In the genomic region with DNA sequence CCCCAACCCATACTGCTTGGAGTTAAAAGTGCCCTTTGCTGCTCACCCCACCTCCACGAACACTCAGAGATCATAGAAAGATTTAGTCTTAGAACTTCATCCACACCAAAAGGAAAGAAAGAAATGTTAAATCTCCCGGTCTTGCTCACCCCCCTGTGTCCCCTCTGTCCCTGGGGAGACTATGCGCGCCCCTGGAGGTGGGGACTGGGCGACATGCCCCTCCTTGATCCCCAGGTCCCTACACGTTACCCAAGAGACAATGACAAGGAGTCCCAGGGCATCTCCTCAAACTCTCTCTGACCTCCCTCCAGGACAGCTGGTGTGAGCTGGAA, we compare ENCODE assay signal across 8 cellular contexts. TPM values are rescaled to one million over a fixed set of nuclear protein-coding genes. Genes with fewer than 3 reads are reported as not detected.
DNase-seq lines count a peak whose midpoint lies in the region; ATAC-seq and TF ChIP-seq lines count a peak whose summit lies in the region.

No MANE protein-coding gene starts in this region.

- CTCF ChIA-PET in Caco-2 (lab: Charles Lee): no interaction called here

- H3K36me3 Mint-ChIP-seq in Caco-2 (ENCODE audit: insufficient read depth, unreplicated experiment): no peaks in the 10 kb centered on the region

- H3K27me3 Mint-ChIP-seq in Caco-2 (ENCODE audit: insufficient read depth, unreplicated experiment): no peaks in the 10 kb centered on the region

- H3K9me3 ChIP-seq in Loucy (ENCODE audit: insufficient read depth, low read depth, low read length) (no peaks in the 10 kb centered on the region), esophagus muscularis mucosa (no peaks in the 10 kb centered on the region), smooth muscle cell (replicated peaks; ENCODE audit: low read depth) (no peaks in the 10 kb centered on the region), Caco-2 (no peaks in the 10 kb centered on the region)

- peaks cover 29% of the 10 kb centered on the region for H4K20me1 ChIP-seq in Loucy (ENCODE audit: insufficient read depth, low read length, poor library complexity, severe bottlenecking)
- H4K20me1 ChIP-seq in smooth muscle cell (ENCODE audit: low read depth): no peaks in the 10 kb centered on the region

- intact Hi-C loops in esophagus muscularis mucosa (cut with DNase I): no loop called here
- intact Hi-C loops in Caco-2 (cut with micrococcal nuclease; ENCODE audit: unreplicated experiment): no loop called here

- H3K4me2 ChIP-seq in Loucy (ENCODE audit: low read depth, low read length, poor library complexity, severe bottlenecking): peak overlapping the region; percentile 77
- H3K4me2 ChIP-seq in smooth muscle cell: peak overlapping the region; percentile 84

- TF ChIP-seq EP300 in esophagus muscularis mucosa (IDR thresholded peaks at IDR 0.05): no peak

- H3K9ac ChIP-seq in Loucy (ENCODE audit: low read depth, low read length, poor library complexity, severe bottlenecking): peak overlapping the region; percentile 95
- H3K9ac ChIP-seq in smooth muscle cell (ENCODE audit: low read depth): no peak overlapping the region

- ATAC-seq in GM21381 (IDR thresholded peaks at IDR 0.05; ENCODE audit: unreplicated experiment): peak; percentile 40
- ATAC-seq in GM18873 (IDR thresholded peaks at IDR 0.05; ENCODE audit: low FRiP score, unreplicated experiment): no peak

- peak overlapping the region; percentile 54 to 68 (median 59) for H3K27ac ChIP-seq in esophagus muscularis mucosa (replicated peaks in 1 of 4)
- no peak overlapping the region for H3K27ac ChIP-seq in smooth muscle cell (ENCODE audit: low read depth)

- TF ChIP-seq POLR2A in esophagus muscularis mucosa (IDR thresholded peaks at IDR 0.05; ENCODE audit: low read depth): no peak

- H3K27me3 ChIP-seq in Loucy (ENCODE audit: insufficient read depth, low read length, poor library complexity, severe bottlenecking) (no peaks in the 10 kb centered on the region), esophagus muscularis mucosa (no peaks in the 10 kb centered on the region), smooth muscle cell (ENCODE audit: low read depth) (no peaks in the 10 kb centered on the region), Caco-2 (replicated peaks; ENCODE audit: control insufficient read depth, insufficient read depth, low read length) (no peaks in the 10 kb centered on the region)

- no peaks in the 10 kb centered on the region for H3K4me1 Mint-ChIP-seq in Caco-2 (ENCODE audit: low read depth, unreplicated experiment)

- H3K79me2 ChIP-seq in Loucy (ENCODE audit: insufficient read depth, low read length) (peaks cover 53% of the 10 kb centered on the region), smooth muscle cell (ENCODE audit: low read depth) (no peaks in the 10 kb centered on the region)

- no peaks in the 10 kb centered on the region for H3K9me2 ChIP-seq in Loucy (replicated peaks; ENCODE audit: low read depth, low read length)

- DNase-seq in esophagus muscularis mucosa (ENCODE audit: extremely low spot score): no peak
- DNase-seq in smooth muscle cell (lab: John Stamatoyannopoulos, UW; ENCODE audit: unreplicated experiment): no peak
- DNase-seq in SK-N-DZ (ENCODE audit: low spot score): no peak
- DNase-seq in NCI-H2196 treated with DMSO at 0.1 percent for 48 hours (lab: John Stamatoyannopoulos, UW; ENCODE audit: unreplicated experiment): no peak
- no peak for DNase-seq in Caco-2

- H3K4me3 Mint-ChIP-seq in Caco-2 (ENCODE audit: unreplicated experiment): no peak overlapping the region

- H3K4me3 ChIP-seq in Loucy (ENCODE audit: low read length, poor library complexity, severe bottlenecking): peak overlapping the region; percentile 83
- peak overlapping the region; percentile 51 to 55 (median 54) for H3K4me3 ChIP-seq in esophagus muscularis mucosa
- peak overlapping the region; percentile 52 for H3K4me3 ChIP-seq in smooth muscle cell
- H3K4me3 ChIP-seq in Caco-2 (ENCODE audit: low read depth, low read length): no peak overlapping the region

- no peaks in the 10 kb centered on the region for H3K9me3 Mint-ChIP-seq in Caco-2 (ENCODE audit: unreplicated experiment)

- BruUV-seq in Caco-2 (replicated peaks; lab: Mats Ljungman, UMichigan): no TSS peak

- peaks cover 33% of the 10 kb centered on the region for H3K4me1 ChIP-seq in Loucy (ENCODE audit: insufficient read depth, low read length, poor library complexity, severe bottlenecking)
- peaks cover 0 to 10% (median 0%) of the 10 kb centered on the region in 4 donors for H3K4me1 ChIP-seq in esophagus muscularis mucosa
- H3K4me1 ChIP-seq in smooth muscle cell (ENCODE audit: low read depth): no peaks in the 10 kb centered on the region
- no peaks in the 10 kb centered on the region for H3K4me1 ChIP-seq in Caco-2

- peaks cover 16% of the 10 kb centered on the region; the same call in 1 of the 2 replicates for H3K36me3 ChIP-seq in Loucy (ENCODE audit: insufficient read depth, low read length)
- no peaks in the 10 kb centered on the region for H3K36me3 ChIP-seq in esophagus muscularis mucosa
- H3K36me3 ChIP-seq in smooth muscle cell (ENCODE audit: low read depth): no peaks in the 10 kb centered on the region
- H3K36me3 ChIP-seq in Caco-2 (ENCODE audit: control insufficient read depth, insufficient read depth, low read length): no peaks in the 10 kb centered on the region

- WGBS in esophagus muscularis mucosa: 34% methylated on average over 6 of the region's 6 CpGs
- WGBS in smooth muscle cell (ENCODE audit: low lambda C conversion rate): 43% methylated on average over 6 of the region's 6 CpGs

- POLR2A ChIA-PET in Caco-2 (lab: Charles Lee): no interaction called here

- TF ChIP-seq CTCF in Loucy (conservative IDR thresholded peaks at IDR 0.05; ENCODE audit: low read length) (no peak), esophagus muscularis mucosa (IDR thresholded peaks at IDR 0.05) (no peak), smooth muscle cell (IDR thresholded peaks at IDR 0.05; ENCODE audit: borderline replicate concordance, insufficient read depth, poor library complexity, severe bottlenecking) (no peak), Caco-2 (IDR thresholded peaks at IDR 0.05; ENCODE audit: insufficient read depth in 1 of 2, low read depth in 1 of 2, low read length in 1 of 2, severe bottlenecking in 1 of 2, unreplicated experiment in 1 of 2) (no peak)

- H3K27ac Mint-ChIP-seq in Caco-2 (ENCODE audit: unreplicated experiment): no peak overlapping the region

- H2AFZ ChIP-seq in Loucy (ENCODE audit: low read length) (0 out of 2 replicates have a peak overlapping the region, but pooled peaks have one; percentile 44), smooth muscle cell (ENCODE audit: low read depth) (peak overlapping the region; percentile 63)

- peaks cover 9% of the 10 kb centered on the region; the same call in 1 of the 2 replicates for H3F3A ChIP-seq in Loucy (ENCODE audit: low read depth)
- H3F3A ChIP-seq in smooth muscle cell (ENCODE audit: low read depth): no peaks in the 10 kb centered on the region

RNA-seq across cellular contexts. Expression of gene ITM2A, which starts 0.6 kb away (rescaled TPM):
- total RNA-seq in esophagus muscularis mucosa (10 to 100 TPM; 19.1 to 62.8 (median 37.8) TPM), smooth muscle cell (1.5 and 7.0 TPM in 2 replicates), Caco-2 (2022) (not detected in 2 replicates)
- 1.0 and 1.9 TPM in 2 replicates for polyA plus RNA-seq in smooth muscle cell
- not detected in 2 replicates for polyA plus RNA-seq in SK-N-DZ (2014; cell fraction: cytosol; rRNA removed)
- not detected in 2 replicates for polyA plus RNA-seq in SK-N-DZ (2014; cell fraction: nucleus; rRNA removed)
